In the genomic region with DNA sequence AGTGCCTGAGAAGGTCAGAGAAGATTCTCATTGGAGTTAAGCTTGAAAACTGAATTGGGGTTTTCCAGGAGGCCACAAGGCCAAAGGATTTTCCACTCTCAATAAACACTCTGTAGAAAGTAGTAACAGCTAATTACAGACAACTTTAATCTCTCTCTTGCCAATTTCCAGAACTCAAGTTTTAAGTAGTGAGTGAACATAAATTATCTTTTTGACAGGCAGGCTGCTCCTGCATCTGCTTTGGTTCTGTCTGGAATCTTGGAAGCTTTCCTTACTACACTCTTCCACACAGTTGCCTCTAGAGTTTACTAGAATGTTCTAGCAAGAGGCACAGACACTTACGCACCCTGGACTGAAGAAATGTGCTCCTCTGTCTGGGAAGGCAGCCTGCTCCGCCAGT, we compare ENCODE assay signal across 33 cellular contexts.
"Had no signal": no experiment of that assay in that cellular context is flagged by ENCODE, and none has a peak within 500 bp of the region (broad histone marks: within the 10 kb centered on the region; RNA-seq: fewer than 3 reads in every experiment).

No MANE protein-coding gene starts in this region.

- H3K27me3 ChIP-seq: brain microvascular endothelial cell, Peyer's patch, SJSA1 had no signal

- H3K4me2 ChIP-seq: SK-N-SH had no signal

- H3K27ac ChIP-seq: brain microvascular endothelial cell, Peyer's patch, SJSA1, VCaP had no signal

- H3K36me3 ChIP-seq: brain microvascular endothelial cell, Peyer's patch, SJSA1 had no signal

- H3K27ac Mint-ChIP-seq: activated B cell treated with CpG ODN at 0.5 μM for 24 hours; activated CD4-positive, alpha-beta memory T cell treated with anti-CD3 and anti-CD28 coated beads for 36 hours; activated naive CD8-positive, alpha-beta T cell treated with anti-CD3 and anti-CD28 coated beads for 36 hours; T-helper 1 cell treated with Interleukin-12 subunit alpha and Interleukin-12 subunit beta and Interleukin-4 antibody, amounts not matched to agents 30 μg/mL and 1 μg/mL, for 36 hours had no signal

- ATAC-seq: PC-3 had no signal

- H3K4me1 Mint-ChIP-seq: activated B cell treated with CpG ODN at 0.5 μM for 24 hours; activated naive CD8-positive, alpha-beta T cell treated with anti-CD3 and anti-CD28 coated beads for 36 hours had no signal

- H3K36me3 Mint-ChIP-seq: activated CD4-positive, alpha-beta memory T cell treated with anti-CD3 and anti-CD28 coated beads for 36 hours; activated naive CD8-positive, alpha-beta T cell treated with anti-CD3 and anti-CD28 coated beads for 36 hours had no signal

- H3K9me3 ChIP-seq: Peyer's patch, SJSA1, SK-N-SH had no signal

- H3K9ac ChIP-seq: SK-N-SH had no signal

- DNase-seq: activated B cell treated with CpG ODN at 0.5 μM for 24 hours; activated CD4-positive, alpha-beta memory T cell treated with anti-CD3 and anti-CD28 coated beads for 36 hours; activated CD4-positive, alpha-beta T cell treated with anti-CD3 and anti-CD28 coated beads for 4 hours; activated CD4-positive, alpha-beta T cell treated with anti-CD3 and anti-CD28 coated beads, Interleukin-2, amount 50 U/mL, for 1 hour; activated CD4-positive, CD25-positive, alpha-beta regulatory T cell treated with anti-CD3 and anti-CD28 coated beads, Interleukin-2, amount 50 U/mL, for 72 hours; activated CD8-positive, alpha-beta memory T cell treated with anti-CD3 and anti-CD28 coated beads, Interleukin-2, amount 50 U/mL, for 4 hours; activated effector memory CD4-positive, alpha-beta T cell treated with Interleukin-2 at 50 U/mL for 16 hours; activated naive CD4-positive, alpha-beta T cell; activated naive CD4-positive, alpha-beta T cell treated with anti-CD3 and anti-CD28 coated beads, Interleukin-2, amount 50 U/mL, for 16 hours; activated naive CD8-positive, alpha-beta T cell treated with anti-CD3 and anti-CD28 coated beads for 36 hours; activated T-cell treated with anti-CD3 and anti-CD28 coated beads for 4 hours; activated T-cell treated with anti-CD3 and anti-CD28 coated beads, Interleukin-2, amount 50 U/mL, for 48 hours; amniotic stem cell; aorta; brain microvascular endothelial cell; central memory CD4-positive, alpha-beta T cell; NCI-H1048; NCI-H1105 treated with DMSO at 0.1 percent for 48 hours; NCI-H1436; NCI-H1694; NCI-H1930; NCI-H2081 treated with DMSO at 0.1 percent for 48 hours; NCI-H345; NCI-H524 treated with DMSO at 0.1 percent for 48 hours; PC-3; Peyer's patch; RPMI8226; SHP77 treated with DMSO at 0.1 percent for 48 hours; SK-N-SH; T-helper 9 cell had no signal

- H3K4me1 ChIP-seq: Peyer's patch, SJSA1 had no signal

- H3K4me3 Mint-ChIP-seq: activated B cell treated with CpG ODN at 0.5 μM for 24 hours; activated CD4-positive, alpha-beta memory T cell treated with anti-CD3 and anti-CD28 coated beads for 36 hours; activated naive CD8-positive, alpha-beta T cell treated with anti-CD3 and anti-CD28 coated beads for 36 hours; T-helper 1 cell treated with Interleukin-12 subunit alpha and Interleukin-12 subunit beta and Interleukin-4 antibody, amounts not matched to agents 30 μg/mL and 1 μg/mL, for 36 hours had no signal

- H3K4me3 ChIP-seq: Peyer's patch, SJSA1 had no signal

- H3K9me3 Mint-ChIP-seq: activated B cell treated with CpG ODN at 0.5 μM for 24 hours; activated CD4-positive, alpha-beta memory T cell treated with anti-CD3 and anti-CD28 coated beads for 36 hours; activated naive CD8-positive, alpha-beta T cell treated with anti-CD3 and anti-CD28 coated beads for 36 hours; T-helper 1 cell treated with Interleukin-12 subunit alpha and Interleukin-12 subunit beta and Interleukin-4 antibody, amounts not matched to agents 30 μg/mL and 1 μg/mL, for 36 hours had no signal
